23 cellular contexts compared by ENCODE assay signal in genomic region chr2:169871994-169872393, GRCh38. TPM values are rescaled to one million over a fixed set of nuclear protein-coding genes. Genes with fewer than 3 reads are reported as not detected.
A peak's percentile ranks its signal among the peaks of the same experiment; 100 is the strongest.
DNase-seq lines count a peak whose midpoint lies in the region; ATAC-seq, FAIRE-seq and TF ChIP-seq lines count a peak whose summit lies in the region.
"Had no signal": no experiment of that assay in that cellular context is flagged by ENCODE, and none has a peak within 500 bp of the region (broad histone marks: within the 10 kb centered on the region; RNA-seq: fewer than 3 reads in every experiment).

No MANE protein-coding gene starts in this region.

- CTCF ChIA-PET in HepG2 (lab: Yijun Ruan, JAX; ENCODE audit: low intra/inter-chr PET ratio, low total read pairs): no interaction called here

- no peaks in the 10 kb centered on the region for H4K20me1 ChIP-seq in HepG2 (ENCODE audit: insufficient read depth, low read length)

- WGBS in HepG2 (ENCODE audit: low lambda C conversion rate): 98% methylated on average over 1 of the region's 1 CpG
- WGBS in right lobe of liver (ENCODE audit: insufficient coverage, low coverage, low lambda C conversion rate, missing lambda C conversion rate): 90% methylated on average over 1 of the region's 1 CpG
- 93 to 100% (median 96%) methylated on average over 1 of the region's 1 CpG for WGBS in small intestine, 3 donors

- no peak for ATAC-seq in HepG2
- no peak for ATAC-seq in right lobe of liver
- ATAC-seq: A549 had no signal

- TF ChIP-seq POLR2A in HepG2 (IDR thresholded peaks at IDR 0.05; ENCODE audit: insufficient read depth in 1 of 2, low read depth in 2 of 2, low read length in 2 of 2) (no peak), right lobe of liver (IDR thresholded peaks at IDR 0.05) (no peak)

- intact Hi-C loops in HepG2 (cut with micrococcal nuclease; ENCODE audit: unreplicated experiment): no loop called here
- intact Hi-C loops in right lobe of liver (cut with DNase I): no loop called here
- intact Hi-C loops in cardiac septum (cut with DNase I): no loop called here

- H3K4me3 ChIP-seq in HepG2 (replicated peaks in 1 of 3; ENCODE audit: insufficient read depth in 1 of 3, low read depth in 2 of 3, low read length in 3 of 3): no peak overlapping the region
- H3K4me3 ChIP-seq in right lobe of liver: no peak overlapping the region
- H3K4me3 ChIP-seq in small intestine (ENCODE audit: low read depth in 1 of 2, low read length in 2 of 2): no peak overlapping the region
- H3K4me3 ChIP-seq: A549; BLaER1 treated with 17β-estradiol and CSF1 and Interleukin-3, amounts not matched to agents 10 nM and 100 nM; HAP-1 had no signal

- no peaks in the 10 kb centered on the region for H3K4me1 ChIP-seq in HepG2 (ENCODE audit: insufficient read depth, low read length)
- H3K4me1 ChIP-seq in right lobe of liver: no peaks in the 10 kb centered on the region
- H3K4me1 ChIP-seq in small intestine (ENCODE audit: control insufficient read depth in 2 of 2, insufficient read depth in 1 of 2, low read depth in 1 of 2, low read length in 1 of 2): no peaks in the 10 kb centered on the region
- H3K4me1 ChIP-seq: A549; BE2C; BLaER1 treated with 17β-estradiol and CSF1 and Interleukin-3, amounts not matched to agents 10 nM and 100 nM had no signal

- H3K9ac ChIP-seq in HepG2 (ENCODE audit: insufficient read depth, low read depth, low read length): no peak overlapping the region
- H3K9ac ChIP-seq: BLaER1 treated with 17β-estradiol and CSF1 and Interleukin-3, amounts not matched to agents 10 nM and 100 nM had no signal

- no peak for FAIRE-seq in HepG2 (lab: Jason Lieb, UNC)
- FAIRE-seq in frontal cortex (lab: Jason Lieb, UNC): peak; percentile 44
- FAIRE-seq in small intestine (lab: Jason Lieb, UNC): peak; percentile 10
- FAIRE-seq: A549, D721Med, GM12891, H54 had no signal

- POLR2A ChIA-PET in HepG2 (lab: Yijun Ruan, JAX): no interaction called here

- TF ChIP-seq EP300 in HepG2 (IDR thresholded peaks at IDR 0.05; ENCODE audit: low read depth in 2 of 2, low read length in 2 of 2) (no peak), HepG2 (CRISPR knock-in tag; IDR thresholded peaks at IDR 0.05; ENCODE audit: borderline replicate concordance) (no peak)

- peaks cover 27% of the 10 kb centered on the region for H3K79me2 ChIP-seq in HepG2 (ENCODE audit: insufficient read depth, low read length)

- H3K27me3 ChIP-seq in HepG2 (ENCODE audit: control insufficient read depth in 1 of 2, insufficient read depth in 2 of 2, low read length in 2 of 2): no peaks in the 10 kb centered on the region
- H3K27me3 ChIP-seq in right lobe of liver: no peaks in the 10 kb centered on the region
- H3K27me3 ChIP-seq in small intestine (ENCODE audit: control insufficient read depth in 2 of 2, insufficient read depth in 2 of 2, low read length in 2 of 2): no peaks in the 10 kb centered on the region
- H3K27me3 ChIP-seq: BE2C; BLaER1 treated with 17β-estradiol and CSF1 and Interleukin-3, amounts not matched to agents 10 nM and 100 nM had no signal

- no peak overlapping the region for H2AFZ ChIP-seq in HepG2 (ENCODE audit: low read length)

- no peak overlapping the region for H3K27ac ChIP-seq in HepG2 (ENCODE audit: extremely low read length, insufficient read depth, low read length)
- H3K27ac ChIP-seq in right lobe of liver: no peak overlapping the region
- H3K27ac ChIP-seq in small intestine (ENCODE audit: low read depth in 1 of 2, low read length in 1 of 2): no peak overlapping the region
- H3K27ac ChIP-seq: 22Rv1; A549; BLaER1 treated with 17β-estradiol and CSF1 and Interleukin-3, amounts not matched to agents 10 nM and 100 nM had no signal

- H3K9me3 ChIP-seq in HepG2 (ENCODE audit: low read length) (no peaks in the 10 kb centered on the region), right lobe of liver (no peaks in the 10 kb centered on the region), small intestine (ENCODE audit: control insufficient read depth, low read depth) (no peaks in the 10 kb centered on the region)
- H3K9me3 ChIP-seq: A549; BE2C; BLaER1 treated with 17β-estradiol and CSF1 and Interleukin-3, amounts not matched to agents 10 nM and 100 nM; HAP-1 had no signal

- TF ChIP-seq CTCF in HepG2 (CRISPR knock-in tag; IDR thresholded peaks at IDR 0.05) (no peak), right lobe of liver (IDR thresholded peaks at IDR 0.05) (no peak)

- no peak overlapping the region for H3K4me2 ChIP-seq in HepG2 (ENCODE audit: low read depth, low read length)
- H3K4me2 ChIP-seq: A549; BLaER1 treated with 17β-estradiol and CSF1 and Interleukin-3, amounts not matched to agents 10 nM and 100 nM had no signal

- H3K36me3 ChIP-seq in HepG2 (replicated peaks in 1 of 2; ENCODE audit: control insufficient read depth in 1 of 2, insufficient read depth in 2 of 2, low read length in 2 of 2): peaks cover 3 to 10% of the 10 kb centered on the region in 2 experiments; a peak in 3 of 5 replicates
- peaks cover 0 to 11% (median 0%) of the 10 kb centered on the region in 4 donors for H3K36me3 ChIP-seq in right lobe of liver
- H3K36me3 ChIP-seq in small intestine (ENCODE audit: control insufficient read depth in 2 of 2, insufficient read depth in 2 of 2, low read length in 2 of 2): no peaks in the 10 kb centered on the region
- H3K36me3 ChIP-seq: BE2C, HAP-1 had no signal

- in situ Hi-C loops in HepG2 (cut with HindIII; ENCODE audit: extremely low pct_ligation_motif_present, low pct_unique_long_range_greater_than_20kb): no loop called here

- BruUV-seq in HepG2 (replicated peaks; lab: Mats Ljungman, UMichigan): no TSS peak

- no peak for TF ChIP-seq RAD21 in HepG2 (CRISPR knock-in tag; IDR thresholded peaks at IDR 0.05)

- no peak for DNase-seq in HepG2 (ENCODE audit: low spot score)
- no peak for DNase-seq in right lobe of liver
- no peak for DNase-seq in frontal cortex (ENCODE audit: low spot score in 2 of 2)
- DNase-seq in small intestine: no peak
- DNase-seq in cardiac septum (ENCODE audit: low spot score): no peak
- no peak for DNase-seq in activated CD8-positive, alpha-beta memory T cell treated with anti-CD3 and anti-CD28 coated beads, Interleukin-2, amount 50 U/mL, for 4 hours
- DNase-seq: ACHN; AML-193; BE2C; CD4-positive, alpha-beta T cell; CD8-positive, alpha-beta memory T cell; DMS 273 treated with DMSO at 0.1 percent for 48 hours; DMS79; GF-D8; GOT3; HFFc6 had no signal

RNA-seq across cellular contexts. Expression of gene UBR3, which starts 44.7 kb away (rescaled TPM):
- total RNA-seq in HepG2 (2016; rRNA removed; fragmentation: Illumina TruSeq; extraction: Trizol) (28.0 and 31.6 TPM in 2 replicates), right lobe of liver (10 to 100 TPM; 25.3 to 37.3 (median 29.9) TPM), frontal cortex (109 TPM), cardiac septum (87.5 TPM)
- 9.8 and 9.9 TPM in 2 replicates for total RNA-seq in HepG2 (2016; cell fraction: cytosol; rRNA removed; fragmentation: Illumina TruSeq; extraction: Trizol; ENCODE audit: low read depth)
- 28.5 TPM in 2 replicates for total RNA-seq in HepG2 (2016; cell fraction: insoluble cytoplasmic fraction; rRNA removed; fragmentation: Illumina TruSeq; extraction: Trizol)
- 9.7 and 13.2 TPM in 2 replicates for total RNA-seq in HepG2 (2016; cell fraction: membrane; rRNA removed; fragmentation: Illumina TruSeq; extraction: Trizol)
- 87.9 TPM in 2 replicates for total RNA-seq in HepG2 (2016; cell fraction: nucleus; rRNA removed; fragmentation: Illumina TruSeq; extraction: Trizol)
- polyA plus RNA-seq in HepG2 (2011; rRNA removed) (12.7 and 15.1 TPM in 2 replicates), small intestine (10 to 100 TPM in 1 of 3 donors, 1 to 10 TPM in 2; 8.1 to 11.2 (median 8.9) TPM)
- 5.8 and 8.8 TPM in 2 replicates for polyA plus RNA-seq in HepG2 (2011; cell fraction: cytosol; rRNA removed)
- polyA plus RNA-seq in HepG2 (2011; cell fraction: nucleus; rRNA removed): 11.8 and 14.4 TPM in 2 replicates
- 15.7 and 21.2 TPM in 2 replicates for polyA plus RNA-seq in HepG2 (2012)
- 0.95 and 1.1 TPM in 2 replicates for polyA plus RNA-seq in HepG2 (2016; cell fraction: cytosol; fragmentation: Illumina TruSeq; extraction: Trizol; ENCODE audit: low read depth)
- polyA plus RNA-seq in HepG2 (2016; cell fraction: insoluble cytoplasmic fraction; fragmentation: Illumina TruSeq; extraction: Trizol; ENCODE audit: low read depth): 23.3 and 26.2 TPM in 2 replicates
- polyA plus RNA-seq in HepG2 (2016; cell fraction: membrane; fragmentation: Illumina TruSeq; extraction: Trizol; ENCODE audit: low read depth): 2.1 and 2.9 TPM in 2 replicates
- 42.6 and 46.5 TPM in 2 replicates for polyA plus RNA-seq in HepG2 (2016; cell fraction: nucleus; fragmentation: Illumina TruSeq; extraction: Trizol; ENCODE audit: insufficient read depth, low read depth)
- polyA minus RNA-seq in HepG2 (2011; rRNA and poly(A)+ RNA removed; ENCODE audit: low replicate concordance): 15.2 and 23.6 TPM in 2 replicates
- 30.8 and 37.0 TPM in 2 replicates for polyA minus RNA-seq in HepG2 (2011; cell fraction: cytosol; rRNA and poly(A)+ RNA removed)
- 166 and 176 TPM in 2 replicates for polyA minus RNA-seq in HepG2 (2011; cell fraction: nucleus; rRNA and poly(A)+ RNA removed)

RNA-seq across cellular contexts. Expression of gene METTL5, which starts 47.3 kb away (rescaled TPM):
- 95.1 and 129 TPM in 2 replicates for total RNA-seq in HepG2 (2016; rRNA removed; fragmentation: Illumina TruSeq; extraction: Trizol)
- 58.3 and 79.4 TPM in 2 replicates for total RNA-seq in HepG2 (2016; cell fraction: cytosol; rRNA removed; fragmentation: Illumina TruSeq; extraction: Trizol; ENCODE audit: low read depth)
- 88.5 and 134 TPM in 2 replicates for total RNA-seq in HepG2 (2016; cell fraction: insoluble cytoplasmic fraction; rRNA removed; fragmentation: Illumina TruSeq; extraction: Trizol)
- total RNA-seq in HepG2 (2016; cell fraction: membrane; rRNA removed; fragmentation: Illumina TruSeq; extraction: Trizol): 60.2 and 79.2 TPM in 2 replicates
- total RNA-seq in HepG2 (2016; cell fraction: nucleus; rRNA removed; fragmentation: Illumina TruSeq; extraction: Trizol): 42.4 and 44.9 TPM in 2 replicates
- polyA plus RNA-seq in HepG2 (2011; rRNA removed): 39.4 and 50.7 TPM in 2 replicates
- 31.7 and 48.5 TPM in 2 replicates for polyA plus RNA-seq in HepG2 (2011; cell fraction: cytosol; rRNA removed)
- 10.9 and 13.8 TPM in 2 replicates for polyA plus RNA-seq in HepG2 (2011; cell fraction: nucleus; rRNA removed)
- 75.0 and 115 TPM in 2 replicates for polyA plus RNA-seq in HepG2 (2012)
- 75.1 and 103 TPM in 2 replicates for polyA plus RNA-seq in HepG2 (2016; cell fraction: cytosol; fragmentation: Illumina TruSeq; extraction: Trizol; ENCODE audit: low read depth)
- polyA plus RNA-seq in HepG2 (2016; cell fraction: insoluble cytoplasmic fraction; fragmentation: Illumina TruSeq; extraction: Trizol; ENCODE audit: low read depth): 159 and 167 TPM in 2 replicates
- polyA plus RNA-seq in HepG2 (2016; cell fraction: membrane; fragmentation: Illumina TruSeq; extraction: Trizol; ENCODE audit: low read depth): 67.4 and 91.3 TPM in 2 replicates
- 77.1 and 79.7 TPM in 2 replicates for polyA plus RNA-seq in HepG2 (2016; cell fraction: nucleus; fragmentation: Illumina TruSeq; extraction: Trizol; ENCODE audit: insufficient read depth, low read depth)
- 6.9 and 9.0 TPM in 2 replicates for polyA minus RNA-seq in HepG2 (2011; rRNA and poly(A)+ RNA removed; ENCODE audit: low replicate concordance)
- 17.9 and 19.6 TPM in 2 replicates for polyA minus RNA-seq in HepG2 (2011; cell fraction: cytosol; rRNA and poly(A)+ RNA removed)
- polyA minus RNA-seq in HepG2 (2011; cell fraction: nucleus; rRNA and poly(A)+ RNA removed): 19.9 and 21.2 TPM in 2 replicates
- 10 to 100 TPM; 18.4 to 26.7 (median 20.7) TPM for total RNA-seq in right lobe of liver
- 39.5 TPM for total RNA-seq in frontal cortex
- polyA plus RNA-seq in small intestine: 10 to 100 TPM; 44.3 to 75.8 (median 56.0) TPM
- 61.5 TPM for total RNA-seq in cardiac septum
